ENCODE assay signal across 1 cellular context in the genomic region with DNA sequence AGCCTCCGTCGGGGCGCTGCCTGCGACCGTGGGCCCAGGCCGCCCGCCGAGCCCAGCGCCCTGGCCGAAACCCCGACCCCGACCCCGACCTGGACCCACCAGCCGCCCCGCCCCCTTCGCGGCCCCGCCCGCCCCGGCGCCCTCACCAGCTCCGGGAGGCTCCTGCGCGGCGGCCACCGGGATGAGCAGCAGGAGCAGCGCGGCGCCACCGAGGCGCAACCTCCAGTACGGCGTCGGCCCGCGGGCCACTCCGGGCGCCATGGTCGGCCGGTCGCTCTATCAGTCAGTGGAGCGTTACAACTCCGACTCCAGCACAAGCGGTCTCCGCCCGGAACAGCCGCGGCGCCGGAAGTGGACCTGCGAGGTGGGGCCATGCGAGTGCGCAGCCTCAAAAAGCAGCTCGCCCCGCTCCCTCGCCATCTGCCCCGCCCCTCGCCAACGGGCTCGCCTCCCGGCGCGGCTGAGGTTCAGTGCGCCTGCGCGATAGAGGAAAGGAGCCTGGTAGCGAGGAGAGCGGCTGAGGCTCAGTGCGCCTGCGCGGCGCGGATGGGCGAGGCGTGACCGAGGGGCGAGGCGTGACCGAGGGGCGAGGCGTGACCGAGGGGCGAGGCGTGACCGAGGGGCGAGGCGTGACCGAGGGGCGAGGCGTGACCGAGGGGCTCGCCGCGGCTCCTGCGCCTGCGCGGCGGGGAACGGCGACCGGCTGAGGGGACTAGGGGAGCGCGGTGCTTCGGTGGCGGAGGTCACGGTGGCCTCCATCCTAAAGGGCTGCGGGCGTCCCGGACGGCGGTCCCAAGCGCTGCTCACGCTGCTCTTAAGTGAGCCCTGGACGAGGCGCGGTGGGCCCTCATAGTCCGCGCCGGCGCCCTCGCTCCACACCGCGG.
TF ChIP-seq lines count a peak whose summit lies in the region.

A gene with protein sequence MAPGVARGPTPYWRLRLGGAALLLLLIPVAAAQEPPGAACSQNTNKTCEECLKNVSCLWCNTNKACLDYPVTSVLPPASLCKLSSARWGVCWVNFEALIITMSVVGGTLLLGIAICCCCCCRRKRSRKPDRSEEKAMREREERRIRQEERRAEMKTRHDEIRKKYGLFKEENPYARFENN (minus strand): TSS at position 335 of the 884 bp plus-strand sequence. CDS start 74 bp downstream, at position 261.

TF ChIP-seq in HepG2, 621 proteins besides CTCF, POLR2A, EP300 and RAD21 (continued from another document and continues in another):
- peak; percentile 41; the same call in 1 of the 2 replicates for TF ChIP-seq ZNF772 (CRISPR knock-in tag; IDR thresholded peaks at IDR 0.05)
- TF ChIP-seq ZNF720 (CRISPR knock-in tag; IDR thresholded peaks at IDR 0.05), result no peak
- TF ChIP-seq GTF3A (CRISPR knock-in tag; conservative IDR thresholded peaks at IDR 0.05), result no peak
- peak; percentile 83; the same call in 1 of the 2 replicates for TF ChIP-seq ZNF713 (CRISPR knock-in tag; IDR thresholded peaks at IDR 0.05)
- no peak for TF ChIP-seq ZNF672 (CRISPR knock-in tag; IDR thresholded peaks at IDR 0.05)
- no peak for TF ChIP-seq CC2D1A (CRISPR knock-in tag; IDR thresholded peaks at IDR 0.05)
- no peak for TF ChIP-seq RXRA (CRISPR knock-in tag; IDR thresholded peaks at IDR 0.05)
- TF ChIP-seq ZNF879 (CRISPR knock-in tag; IDR thresholded peaks at IDR 0.05), result no peak
- TF ChIP-seq, protein P1, sequence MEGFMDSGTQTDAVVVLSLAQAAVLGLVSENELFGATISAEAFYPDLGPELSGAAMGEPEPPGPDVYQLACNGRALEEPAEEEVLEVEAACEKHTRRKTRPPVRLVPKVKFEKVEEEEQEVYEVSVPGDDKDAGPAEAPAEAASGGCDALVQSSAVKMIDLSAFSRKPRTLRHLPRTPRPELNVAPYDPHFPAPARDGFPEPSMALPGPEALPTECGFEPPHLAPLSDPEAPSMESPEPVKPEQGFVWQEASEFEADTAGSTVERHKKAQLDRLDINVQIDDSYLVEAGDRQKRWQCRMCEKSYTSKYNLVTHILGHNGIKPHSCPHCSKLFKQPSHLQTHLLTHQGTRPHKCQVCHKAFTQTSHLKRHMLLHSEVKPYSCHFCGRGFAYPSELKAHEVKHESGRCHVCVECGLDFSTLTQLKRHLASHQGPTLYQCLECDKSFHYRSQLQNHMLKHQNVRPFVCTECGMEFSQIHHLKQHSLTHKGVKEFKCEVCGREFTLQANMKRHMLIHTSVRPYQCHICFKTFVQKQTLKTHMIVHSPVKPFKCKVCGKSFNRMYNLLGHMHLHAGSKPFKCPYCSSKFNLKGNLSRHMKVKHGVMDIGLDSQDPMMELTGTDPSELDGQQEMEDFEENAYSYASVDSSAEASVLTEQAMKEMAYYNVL (CRISPR knock-in tag; IDR thresholded peaks at IDR 0.05; ENCODE audit: borderline replicate concordance), result no peak
- TF ChIP-seq FLYWCH1 (CRISPR knock-in tag; IDR thresholded peaks at IDR 0.05), result 0 out of 2 replicates have a peak, but pooled peaks have one; percentile 48
- TF ChIP-seq, protein P2, sequence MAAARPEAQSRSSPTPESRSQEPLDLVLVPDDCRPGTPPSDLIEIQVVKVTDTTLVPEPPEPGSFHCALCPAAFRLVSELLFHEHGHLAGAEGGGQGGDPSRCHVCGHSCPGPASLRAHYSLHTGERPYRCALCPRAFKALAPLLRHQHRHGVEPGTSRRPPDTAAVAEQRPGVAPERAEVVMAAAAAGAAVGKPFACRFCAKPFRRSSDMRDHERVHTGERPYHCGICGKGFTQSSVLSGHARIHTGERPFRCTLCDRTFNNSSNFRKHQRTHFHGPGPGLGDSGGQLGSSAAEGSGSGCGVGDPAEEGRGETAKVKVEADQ (CRISPR knock-in tag; IDR thresholded peaks at IDR 0.05; ENCODE audit: borderline replicate concordance), result no peak; the same call in 1 of the 2 replicates
- TF ChIP-seq, protein P3, sequence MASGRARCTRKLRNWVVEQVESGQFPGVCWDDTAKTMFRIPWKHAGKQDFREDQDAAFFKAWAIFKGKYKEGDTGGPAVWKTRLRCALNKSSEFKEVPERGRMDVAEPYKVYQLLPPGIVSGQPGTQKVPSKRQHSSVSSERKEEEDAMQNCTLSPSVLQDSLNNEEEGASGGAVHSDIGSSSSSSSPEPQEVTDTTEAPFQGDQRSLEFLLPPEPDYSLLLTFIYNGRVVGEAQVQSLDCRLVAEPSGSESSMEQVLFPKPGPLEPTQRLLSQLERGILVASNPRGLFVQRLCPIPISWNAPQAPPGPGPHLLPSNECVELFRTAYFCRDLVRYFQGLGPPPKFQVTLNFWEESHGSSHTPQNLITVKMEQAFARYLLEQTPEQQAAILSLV (CRISPR knock-in tag; IDR thresholded peaks at IDR 0.05; ENCODE audit: borderline replicate concordance), result no peak
- no peak for TF ChIP-seq KLF9 (CRISPR knock-in tag; IDR thresholded peaks at IDR 0.05; ENCODE audit: low read depth)
- no peak for TF ChIP-seq PHF5A (CRISPR knock-in tag; IDR thresholded peaks at IDR 0.05; ENCODE audit: low read depth, unreplicated experiment)
- TF ChIP-seq ZNF761 (CRISPR knock-in tag; conservative IDR thresholded peaks at IDR 0.05), result no peak
- TF ChIP-seq, protein P4, sequence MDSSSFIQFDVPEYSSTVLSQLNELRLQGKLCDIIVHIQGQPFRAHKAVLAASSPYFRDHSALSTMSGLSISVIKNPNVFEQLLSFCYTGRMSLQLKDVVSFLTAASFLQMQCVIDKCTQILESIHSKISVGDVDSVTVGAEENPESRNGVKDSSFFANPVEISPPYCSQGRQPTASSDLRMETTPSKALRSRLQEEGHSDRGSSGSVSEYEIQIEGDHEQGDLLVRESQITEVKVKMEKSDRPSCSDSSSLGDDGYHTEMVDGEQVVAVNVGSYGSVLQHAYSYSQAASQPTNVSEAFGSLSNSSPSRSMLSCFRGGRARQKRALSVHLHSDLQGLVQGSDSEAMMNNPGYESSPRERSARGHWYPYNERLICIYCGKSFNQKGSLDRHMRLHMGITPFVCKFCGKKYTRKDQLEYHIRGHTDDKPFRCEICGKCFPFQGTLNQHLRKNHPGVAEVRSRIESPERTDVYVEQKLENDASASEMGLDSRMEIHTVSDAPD (CRISPR knock-in tag; IDR thresholded peaks at IDR 0.05), result no peak
- no peak for TF ChIP-seq ZNF12 (CRISPR knock-in tag; IDR thresholded peaks at IDR 0.05)
- TF ChIP-seq, protein P5, sequence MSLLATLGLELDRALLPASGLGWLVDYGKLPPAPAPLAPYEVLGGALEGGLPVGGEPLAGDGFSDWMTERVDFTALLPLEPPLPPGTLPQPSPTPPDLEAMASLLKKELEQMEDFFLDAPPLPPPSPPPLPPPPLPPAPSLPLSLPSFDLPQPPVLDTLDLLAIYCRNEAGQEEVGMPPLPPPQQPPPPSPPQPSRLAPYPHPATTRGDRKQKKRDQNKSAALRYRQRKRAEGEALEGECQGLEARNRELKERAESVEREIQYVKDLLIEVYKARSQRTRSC (CRISPR knock-in tag; IDR thresholded peaks at IDR 0.05; ENCODE audit: low read depth), result 0 out of 2 replicates have a peak, but pooled peaks have one; percentile 29
- peak; percentile 31; the same call in 1 of the 2 replicates for TF ChIP-seq ZNF143 (CRISPR knock-in tag; IDR thresholded peaks at IDR 0.05)
- TF ChIP-seq, protein P6, sequence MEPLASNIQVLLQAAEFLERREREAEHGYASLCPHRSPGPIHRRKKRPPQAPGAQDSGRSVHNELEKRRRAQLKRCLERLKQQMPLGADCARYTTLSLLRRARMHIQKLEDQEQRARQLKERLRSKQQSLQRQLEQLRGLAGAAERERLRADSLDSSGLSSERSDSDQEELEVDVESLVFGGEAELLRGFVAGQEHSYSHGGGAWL (CRISPR knock-in tag; IDR thresholded peaks at IDR 0.05), result peak; percentile 34; the same call in 1 of the 2 replicates
- TF ChIP-seq, protein P7, sequence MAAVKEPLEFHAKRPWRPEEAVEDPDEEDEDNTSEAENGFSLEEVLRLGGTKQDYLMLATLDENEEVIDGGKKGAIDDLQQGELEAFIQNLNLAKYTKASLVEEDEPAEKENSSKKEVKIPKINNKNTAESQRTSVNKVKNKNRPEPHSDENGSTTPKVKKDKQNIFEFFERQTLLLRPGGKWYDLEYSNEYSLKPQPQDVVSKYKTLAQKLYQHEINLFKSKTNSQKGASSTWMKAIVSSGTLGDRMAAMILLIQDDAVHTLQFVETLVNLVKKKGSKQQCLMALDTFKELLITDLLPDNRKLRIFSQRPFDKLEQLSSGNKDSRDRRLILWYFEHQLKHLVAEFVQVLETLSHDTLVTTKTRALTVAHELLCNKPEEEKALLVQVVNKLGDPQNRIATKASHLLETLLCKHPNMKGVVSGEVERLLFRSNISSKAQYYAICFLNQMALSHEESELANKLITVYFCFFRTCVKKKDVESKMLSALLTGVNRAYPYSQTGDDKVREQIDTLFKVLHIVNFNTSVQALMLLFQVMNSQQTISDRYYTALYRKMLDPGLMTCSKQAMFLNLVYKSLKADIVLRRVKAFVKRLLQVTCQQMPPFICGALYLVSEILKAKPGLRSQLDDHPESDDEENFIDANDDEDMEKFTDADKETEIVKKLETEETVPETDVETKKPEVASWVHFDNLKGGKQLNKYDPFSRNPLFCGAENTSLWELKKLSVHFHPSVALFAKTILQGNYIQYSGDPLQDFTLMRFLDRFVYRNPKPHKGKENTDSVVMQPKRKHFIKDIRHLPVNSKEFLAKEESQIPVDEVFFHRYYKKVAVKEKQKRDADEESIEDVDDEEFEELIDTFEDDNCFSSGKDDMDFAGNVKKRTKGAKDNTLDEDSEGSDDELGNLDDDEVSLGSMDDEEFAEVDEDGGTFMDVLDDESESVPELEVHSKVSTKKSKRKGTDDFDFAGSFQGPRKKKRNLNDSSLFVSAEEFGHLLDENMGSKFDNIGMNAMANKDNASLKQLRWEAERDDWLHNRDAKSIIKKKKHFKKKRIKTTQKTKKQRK (IDR thresholded peaks at IDR 0.05; ENCODE audit: low read length), result no peak
- no peak for TF ChIP-seq HCFC1 (IDR thresholded peaks at IDR 0.05; ENCODE audit: low read depth, low read length)
- no peak for TF ChIP-seq ZNF878 (CRISPR knock-in tag; IDR thresholded peaks at IDR 0.05)
- no peak for TF ChIP-seq ZNF781 (CRISPR knock-in tag; IDR thresholded peaks at IDR 0.05; ENCODE audit: borderline replicate concordance, not compliant biosample characterization)
- no peak for TF ChIP-seq SMC3 (IDR thresholded peaks at IDR 0.05; ENCODE audit: low read length)
- 0 out of 2 replicates have a peak, but pooled peaks have one; percentile 2 for TF ChIP-seq ZBTB20 (CRISPR knock-in tag; IDR thresholded peaks at IDR 0.05; ENCODE audit: borderline replicate concordance, low read depth)
- TF ChIP-seq, protein P8, sequence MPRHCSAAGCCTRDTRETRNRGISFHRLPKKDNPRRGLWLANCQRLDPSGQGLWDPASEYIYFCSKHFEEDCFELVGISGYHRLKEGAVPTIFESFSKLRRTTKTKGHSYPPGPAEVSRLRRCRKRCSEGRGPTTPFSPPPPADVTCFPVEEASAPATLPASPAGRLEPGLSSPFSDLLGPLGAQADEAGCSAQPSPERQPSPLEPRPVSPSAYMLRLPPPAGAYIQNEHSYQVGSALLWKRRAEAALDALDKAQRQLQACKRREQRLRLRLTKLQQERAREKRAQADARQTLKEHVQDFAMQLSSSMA (CRISPR knock-in tag; IDR thresholded peaks at IDR 0.05), result no peak
- TF ChIP-seq, protein P9, sequence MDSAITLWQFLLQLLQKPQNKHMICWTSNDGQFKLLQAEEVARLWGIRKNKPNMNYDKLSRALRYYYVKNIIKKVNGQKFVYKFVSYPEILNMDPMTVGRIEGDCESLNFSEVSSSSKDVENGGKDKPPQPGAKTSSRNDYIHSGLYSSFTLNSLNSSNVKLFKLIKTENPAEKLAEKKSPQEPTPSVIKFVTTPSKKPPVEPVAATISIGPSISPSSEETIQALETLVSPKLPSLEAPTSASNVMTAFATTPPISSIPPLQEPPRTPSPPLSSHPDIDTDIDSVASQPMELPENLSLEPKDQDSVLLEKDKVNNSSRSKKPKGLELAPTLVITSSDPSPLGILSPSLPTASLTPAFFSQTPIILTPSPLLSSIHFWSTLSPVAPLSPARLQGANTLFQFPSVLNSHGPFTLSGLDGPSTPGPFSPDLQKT (CRISPR knock-in tag; IDR thresholded peaks at IDR 0.05; ENCODE audit: borderline replicate concordance), result no peak
- no peak for TF ChIP-seq ZNF292 (CRISPR knock-in tag; IDR thresholded peaks at IDR 0.05; ENCODE audit: borderline replicate concordance, low read depth)
- TF ChIP-seq, protein P10, sequence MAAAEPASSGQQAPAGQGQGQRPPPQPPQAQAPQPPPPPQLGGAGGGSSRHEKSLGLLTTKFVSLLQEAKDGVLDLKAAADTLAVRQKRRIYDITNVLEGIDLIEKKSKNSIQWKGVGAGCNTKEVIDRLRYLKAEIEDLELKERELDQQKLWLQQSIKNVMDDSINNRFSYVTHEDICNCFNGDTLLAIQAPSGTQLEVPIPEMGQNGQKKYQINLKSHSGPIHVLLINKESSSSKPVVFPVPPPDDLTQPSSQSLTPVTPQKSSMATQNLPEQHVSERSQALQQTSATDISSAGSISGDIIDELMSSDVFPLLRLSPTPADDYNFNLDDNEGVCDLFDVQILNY (CRISPR knock-in tag; conservative IDR thresholded peaks at IDR 0.05), result no peak
- no peak; the same call in 1 of the 2 replicates for TF ChIP-seq GATA4 (IDR thresholded peaks at IDR 0.05; ENCODE audit: borderline replicate concordance, low read depth)
- TF ChIP-seq, protein P11, sequence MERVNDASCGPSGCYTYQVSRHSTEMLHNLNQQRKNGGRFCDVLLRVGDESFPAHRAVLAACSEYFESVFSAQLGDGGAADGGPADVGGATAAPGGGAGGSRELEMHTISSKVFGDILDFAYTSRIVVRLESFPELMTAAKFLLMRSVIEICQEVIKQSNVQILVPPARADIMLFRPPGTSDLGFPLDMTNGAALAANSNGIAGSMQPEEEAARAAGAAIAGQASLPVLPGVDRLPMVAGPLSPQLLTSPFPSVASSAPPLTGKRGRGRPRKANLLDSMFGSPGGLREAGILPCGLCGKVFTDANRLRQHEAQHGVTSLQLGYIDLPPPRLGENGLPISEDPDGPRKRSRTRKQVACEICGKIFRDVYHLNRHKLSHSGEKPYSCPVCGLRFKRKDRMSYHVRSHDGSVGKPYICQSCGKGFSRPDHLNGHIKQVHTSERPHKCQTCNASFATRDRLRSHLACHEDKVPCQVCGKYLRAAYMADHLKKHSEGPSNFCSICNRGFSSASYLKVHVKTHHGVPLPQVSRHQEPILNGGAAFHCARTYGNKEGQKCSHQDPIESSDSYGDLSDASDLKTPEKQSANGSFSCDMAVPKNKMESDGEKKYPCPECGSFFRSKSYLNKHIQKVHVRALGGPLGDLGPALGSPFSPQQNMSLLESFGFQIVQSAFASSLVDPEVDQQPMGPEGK (CRISPR knock-in tag; IDR thresholded peaks at IDR 0.05), result peak; percentile 10; the same call in 1 of the 2 replicates
- TF ChIP-seq, protein P12, sequence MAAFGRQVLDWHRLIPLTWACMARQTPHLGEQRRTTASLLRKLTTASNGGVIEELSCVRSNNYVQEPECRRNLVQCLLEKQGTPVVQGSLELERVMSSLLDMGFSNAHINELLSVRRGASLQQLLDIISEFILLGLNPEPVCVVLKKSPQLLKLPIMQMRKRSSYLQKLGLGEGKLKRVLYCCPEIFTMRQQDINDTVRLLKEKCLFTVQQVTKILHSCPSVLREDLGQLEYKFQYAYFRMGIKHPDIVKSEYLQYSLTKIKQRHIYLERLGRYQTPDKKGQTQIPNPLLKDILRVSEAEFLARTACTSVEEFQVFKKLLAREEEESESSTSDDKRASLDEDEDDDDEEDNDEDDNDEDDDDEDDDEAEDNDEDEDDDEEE (CRISPR knock-in tag; IDR thresholded peaks at IDR 0.05), result no peak; the same call in 1 of the 2 replicates
